18 cellular contexts compared by ENCODE assay signal in genomic region chr4:166838975-166839614, GRCh38.
DNase-seq lines count a peak whose midpoint lies in the region; ATAC-seq and TF ChIP-seq lines count a peak whose summit lies in the region.
"Had no signal": no experiment of that assay in that cellular context is flagged by ENCODE, and none has a peak within 500 bp of the region (broad histone marks: within the 10 kb centered on the region; RNA-seq: fewer than 3 reads in every experiment).

No MANE protein-coding gene starts in this region.

- H3K79me2 ChIP-seq in GM23338 (replicated peaks; ENCODE audit: insufficient read depth): no peaks in the 10 kb centered on the region

- H4K20me1 ChIP-seq in GM23338 (replicated peaks; ENCODE audit: insufficient read depth): no peaks in the 10 kb centered on the region

- H3F3A ChIP-seq in GM23338 (replicated peaks; ENCODE audit: low read depth): no peaks in the 10 kb centered on the region

- no peak for TF ChIP-seq POLR2A in adrenal gland (IDR thresholded peaks at IDR 0.05)

- intact Hi-C loops in head of caudate nucleus (cut with DNase I) (no loop called here), adrenal gland (cut with DNase I) (no loop called here)
- intact Hi-C loops in activated T-helper 2 cell treated with anti-CD3 and anti-CD28 coated beads, Interferon-gamma antibody, Interleukin-2, Interleukin-4, amounts not matched to agents 10 μg/mL and 5 μg/mL and 100 μg/mL, durations not matched to agents 14 hours and 24 hours and 36 hours (cut with micrococcal nuclease): no loop called here

- no peaks in the 10 kb centered on the region; the same call in 1 of the 2 replicates for H3K9me2 ChIP-seq in GM23338 (ENCODE audit: insufficient read depth)

- H3K4me1 Mint-ChIP-seq in activated T-helper 2 cell treated with anti-CD3 and anti-CD28 coated beads, Interferon-gamma antibody, Interleukin-2, Interleukin-4, amounts not matched to agents 10 μg/mL and 5 μg/mL and 100 μg/mL, durations not matched to agents 14 hours and 24 hours and 36 hours (ENCODE audit: low read depth): no peaks in the 10 kb centered on the region
- no peaks in the 10 kb centered on the region for H3K4me1 Mint-ChIP-seq in GM23338
- H3K4me1 Mint-ChIP-seq: activated T-helper 17 cell treated with anti-CD3 and anti-CD28 coated beads, Interleukin-2, amount 50 U/mL, for 72 hours; memory B cell had no signal

- TF ChIP-seq CTCF in GM23338 (conservative IDR thresholded peaks at IDR 0.05; ENCODE audit: low read depth in 2 of 2): no peak
- no peak for TF ChIP-seq CTCF in adrenal gland (IDR thresholded peaks at IDR 0.05)

- ATAC-seq in GM18502 (IDR thresholded peaks at IDR 0.05; ENCODE audit: poor library complexity, unreplicated experiment) (peak; percentile 69), GM19467 (IDR thresholded peaks at IDR 0.05; ENCODE audit: unreplicated experiment) (peak; percentile 62), HG02852 (IDR thresholded peaks at IDR 0.05; ENCODE audit: unreplicated experiment) (peak; percentile 59), HG03457 (IDR thresholded peaks at IDR 0.05; ENCODE audit: unreplicated experiment) (peak; percentile 53), GM23338 (no peak)
- ATAC-seq: activated T-helper 17 cell treated with anti-CD3 and anti-CD28 coated beads, Interleukin-2, amount 50 U/mL, for 72 hours; pancreas had no signal

- no peaks in the 10 kb centered on the region for H3K36me3 Mint-ChIP-seq in activated T-helper 2 cell treated with anti-CD3 and anti-CD28 coated beads, Interferon-gamma antibody, Interleukin-2, Interleukin-4, amounts not matched to agents 10 μg/mL and 5 μg/mL and 100 μg/mL, durations not matched to agents 14 hours and 24 hours and 36 hours (ENCODE audit: low read depth)
- H3K36me3 Mint-ChIP-seq in GM23338 (ENCODE audit: low read depth): peaks cover 9% of the 10 kb centered on the region; the same call in 2 of the 3 replicates
- H3K36me3 Mint-ChIP-seq: memory B cell had no signal

- H3K4me3 ChIP-seq in GM23338 (no peak overlapping the region), adrenal gland (no peak overlapping the region)
- H3K4me3 ChIP-seq: cardiac muscle cell, pancreas, stomach had no signal

- H3K9me3 ChIP-seq in adrenal gland (replicated peaks in 1 of 3): no peaks in the 10 kb centered on the region
- H3K9me3 ChIP-seq: pancreas had no signal

- 79 to 96% (median 91%) methylated on average over 1 of the region's 1 CpG for WGBS in adrenal gland, 4 donors

- H3K27ac ChIP-seq in GM23338 (ENCODE audit: low read depth) (no peak overlapping the region), adrenal gland (no peak overlapping the region)
- H3K27ac ChIP-seq: cardiac muscle cell, HL-60, pancreas, stomach had no signal

- H3K4me1 ChIP-seq in GM23338 (ENCODE audit: insufficient read depth) (no peaks in the 10 kb centered on the region), adrenal gland (replicated peaks in 1 of 2) (no peaks in the 10 kb centered on the region)
- H3K4me1 ChIP-seq: pancreas, stomach had no signal

- peaks cover 37% of the 10 kb centered on the region for H3K9me3 Mint-ChIP-seq in activated T-helper 2 cell treated with anti-CD3 and anti-CD28 coated beads, Interferon-gamma antibody, Interleukin-2, Interleukin-4, amounts not matched to agents 10 μg/mL and 5 μg/mL and 100 μg/mL, durations not matched to agents 14 hours and 24 hours and 36 hours
- H3K9me3 Mint-ChIP-seq in GM23338: peaks cover 19% of the 10 kb centered on the region

- H3K4me3 Mint-ChIP-seq in activated T-helper 2 cell treated with anti-CD3 and anti-CD28 coated beads, Interferon-gamma antibody, Interleukin-2, Interleukin-4, amounts not matched to agents 10 μg/mL and 5 μg/mL and 100 μg/mL, durations not matched to agents 14 hours and 24 hours and 36 hours (ENCODE audit: low read depth): no peak overlapping the region
- H3K4me3 Mint-ChIP-seq in GM23338: no peak overlapping the region
- H3K4me3 Mint-ChIP-seq: activated T-helper 17 cell treated with anti-CD3 and anti-CD28 coated beads, Interleukin-2, amount 50 U/mL, for 72 hours; memory B cell had no signal

- no peaks in the 10 kb centered on the region for H3K27me3 ChIP-seq in GM23338 (ENCODE audit: insufficient read depth)
- no peaks in the 10 kb centered on the region for H3K27me3 ChIP-seq in adrenal gland
- H3K27me3 ChIP-seq: cardiac muscle cell, pancreas, stomach had no signal

- DNase-seq in head of caudate nucleus (no peak), GM23338 (ENCODE audit: low spot score) (no peak), adrenal gland (no peak)
- no peak for DNase-seq in activated T-helper 2 cell treated with anti-CD3 and anti-CD28 coated beads, Interferon-gamma antibody, Interleukin-2, Interleukin-4, amounts not matched to agents 10 μg/mL and 5 μg/mL and 100 μg/mL, durations not matched to agents 14 hours and 24 hours and 36 hours (ENCODE audit: low spot score)
- DNase-seq: activated CD4-positive, CD25-positive, alpha-beta regulatory T cell treated with anti-CD3 and anti-CD28 coated beads, Interleukin-2, amount 50 U/mL, for 72 hours; NCI-H510A; pancreas; SIG-M5; stimulated activated CD4-positive, alpha-beta T cell treated with anti-CD3 and anti-CD28 coated beads, Interleukin-2, amount 100 ng/mL, for 24 hours; stomach had no signal

- H3K27me3 Mint-ChIP-seq in activated T-helper 2 cell treated with anti-CD3 and anti-CD28 coated beads, Interferon-gamma antibody, Interleukin-2, Interleukin-4, amounts not matched to agents 10 μg/mL and 5 μg/mL and 100 μg/mL, durations not matched to agents 14 hours and 24 hours and 36 hours (ENCODE audit: low read depth): no peaks in the 10 kb centered on the region
- peaks cover 1% of the 10 kb centered on the region for H3K27me3 Mint-ChIP-seq in GM23338 (ENCODE audit: insufficient read depth, low read depth, poor library complexity)
- H3K27me3 Mint-ChIP-seq: activated T-helper 17 cell treated with anti-CD3 and anti-CD28 coated beads, Interleukin-2, amount 50 U/mL, for 72 hours; memory B cell had no signal

- H3K36me3 ChIP-seq in GM23338 (ENCODE audit: insufficient read depth): no peaks in the 10 kb centered on the region
- H3K36me3 ChIP-seq in adrenal gland (replicated peaks in 1 of 2): no peaks in the 10 kb centered on the region
- H3K36me3 ChIP-seq: cardiac muscle cell, pancreas, stomach had no signal

- H2AFZ ChIP-seq in GM23338: no peak overlapping the region

- no peak overlapping the region for H3K4me2 ChIP-seq in GM23338

- no peak overlapping the region for H3K27ac Mint-ChIP-seq in activated T-helper 2 cell treated with anti-CD3 and anti-CD28 coated beads, Interferon-gamma antibody, Interleukin-2, Interleukin-4, amounts not matched to agents 10 μg/mL and 5 μg/mL and 100 μg/mL, durations not matched to agents 14 hours and 24 hours and 36 hours
- H3K27ac Mint-ChIP-seq in GM23338: no peak overlapping the region
- H3K27ac Mint-ChIP-seq: activated T-helper 17 cell treated with anti-CD3 and anti-CD28 coated beads, Interleukin-2, amount 50 U/mL, for 72 hours; memory B cell had no signal

TF ChIP-seq in GM23338, 12 proteins besides CTCF, POLR2A, EP300 and RAD21:
- TF ChIP-seq JUNB (IDR thresholded peaks at IDR 0.05; ENCODE audit: unreplicated experiment): no peak
- TF ChIP-seq ZNF114 (CRISPR knock-in tag; IDR thresholded peaks at IDR 0.05): no peak
- TF ChIP-seq EZH2phosphoT487 (IDR thresholded peaks at IDR 0.05; ENCODE audit: unreplicated experiment): no peak
- no peak for TF ChIP-seq ZNF331 (CRISPR knock-in tag; IDR thresholded peaks at IDR 0.05; ENCODE audit: low read depth)
- no peak for TF ChIP-seq EZH2 (IDR thresholded peaks at IDR 0.05; ENCODE audit: low read depth, unreplicated experiment)
- TF ChIP-seq STAT1 (IDR thresholded peaks at IDR 0.05; ENCODE audit: unreplicated experiment): no peak
- TF ChIP-seq CREB1 (CRISPR knock-in tag; IDR thresholded peaks at IDR 0.05; ENCODE audit: low read depth): no peak
- TF ChIP-seq NANOG (IDR thresholded peaks at IDR 0.05; ENCODE audit: borderline replicate concordance): no peak
- TF ChIP-seq, protein P1, sequence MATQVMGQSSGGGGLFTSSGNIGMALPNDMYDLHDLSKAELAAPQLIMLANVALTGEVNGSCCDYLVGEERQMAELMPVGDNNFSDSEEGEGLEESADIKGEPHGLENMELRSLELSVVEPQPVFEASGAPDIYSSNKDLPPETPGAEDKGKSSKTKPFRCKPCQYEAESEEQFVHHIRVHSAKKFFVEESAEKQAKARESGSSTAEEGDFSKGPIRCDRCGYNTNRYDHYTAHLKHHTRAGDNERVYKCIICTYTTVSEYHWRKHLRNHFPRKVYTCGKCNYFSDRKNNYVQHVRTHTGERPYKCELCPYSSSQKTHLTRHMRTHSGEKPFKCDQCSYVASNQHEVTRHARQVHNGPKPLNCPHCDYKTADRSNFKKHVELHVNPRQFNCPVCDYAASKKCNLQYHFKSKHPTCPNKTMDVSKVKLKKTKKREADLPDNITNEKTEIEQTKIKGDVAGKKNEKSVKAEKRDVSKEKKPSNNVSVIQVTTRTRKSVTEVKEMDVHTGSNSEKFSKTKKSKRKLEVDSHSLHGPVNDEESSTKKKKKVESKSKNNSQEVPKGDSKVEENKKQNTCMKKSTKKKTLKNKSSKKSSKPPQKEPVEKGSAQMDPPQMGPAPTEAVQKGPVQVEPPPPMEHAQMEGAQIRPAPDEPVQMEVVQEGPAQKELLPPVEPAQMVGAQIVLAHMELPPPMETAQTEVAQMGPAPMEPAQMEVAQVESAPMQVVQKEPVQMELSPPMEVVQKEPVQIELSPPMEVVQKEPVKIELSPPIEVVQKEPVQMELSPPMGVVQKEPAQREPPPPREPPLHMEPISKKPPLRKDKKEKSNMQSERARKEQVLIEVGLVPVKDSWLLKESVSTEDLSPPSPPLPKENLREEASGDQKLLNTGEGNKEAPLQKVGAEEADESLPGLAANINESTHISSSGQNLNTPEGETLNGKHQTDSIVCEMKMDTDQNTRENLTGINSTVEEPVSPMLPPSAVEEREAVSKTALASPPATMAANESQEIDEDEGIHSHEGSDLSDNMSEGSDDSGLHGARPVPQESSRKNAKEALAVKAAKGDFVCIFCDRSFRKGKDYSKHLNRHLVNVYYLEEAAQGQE (IDR thresholded peaks at IDR 0.05; ENCODE audit: unreplicated experiment): no peak
